19 cellular contexts compared by ENCODE assay signal in the genomic region with DNA sequence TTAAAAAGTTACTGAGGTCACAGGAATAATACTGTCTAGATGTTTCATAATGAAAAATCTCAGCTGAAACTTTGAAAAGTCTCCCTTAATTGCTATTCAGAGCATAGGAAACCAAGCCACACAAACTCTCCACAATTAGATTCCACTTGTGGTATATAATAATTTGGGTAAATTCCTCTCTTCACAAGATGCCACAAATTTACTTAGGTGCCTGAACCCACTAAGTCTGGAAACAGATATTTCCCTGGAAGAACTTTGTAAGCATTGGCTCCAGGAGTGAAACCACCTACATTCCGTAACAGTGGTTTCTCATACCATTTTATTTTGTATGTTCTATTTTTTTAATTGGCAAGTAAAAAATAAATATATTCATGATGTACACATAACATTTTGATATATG.
"Had no signal": no experiment of that assay in that cellular context is flagged by ENCODE, and none has a peak within 500 bp of the region (broad histone marks: within the 10 kb centered on the region; RNA-seq: fewer than 3 reads in every experiment).

No MANE protein-coding gene starts in this region.

- H3K4me3 Mint-ChIP-seq: mesothelial cell of epicardium; naive B cell; naive thymus-derived CD8-positive, alpha-beta T cell had no signal

- ATAC-seq: foreskin keratinocyte; gastroesophageal sphincter; heart left ventricle; left cardiac atrium; left lung; left ventricle myocardium superior; lower lobe of right lung; mucosa of descending colon; naive thymus-derived CD8-positive, alpha-beta T cell had no signal

- H3K27me3 Mint-ChIP-seq: naive B cell; naive thymus-derived CD8-positive, alpha-beta T cell had no signal

- H3K9me3 ChIP-seq: gastroesophageal sphincter, lower lobe of right lung, mucosa of descending colon had no signal

- H3K27ac ChIP-seq: coronary artery, dorsolateral prefrontal cortex, esophagus muscularis mucosa, foreskin keratinocyte, gastroesophageal sphincter, heart left ventricle, left lung, lower lobe of right lung had no signal

- H3K4me1 Mint-ChIP-seq: naive B cell; naive thymus-derived CD8-positive, alpha-beta T cell had no signal

- H3K27ac Mint-ChIP-seq: mesothelial cell of epicardium; naive B cell; naive thymus-derived CD8-positive, alpha-beta T cell had no signal

- H3K36me3 Mint-ChIP-seq: naive B cell; naive thymus-derived CD8-positive, alpha-beta T cell had no signal

- DNase-seq: dermis blood vessel endothelial cell; dorsolateral prefrontal cortex; effector CD4-positive, alpha-beta T cell; effector memory CD4-positive, alpha-beta T cell; foreskin keratinocyte; heart left ventricle; hippocampal formation; left cardiac atrium; left lung; left ventricle myocardium superior; lower lobe of right lung; mesenchymal stem cell; mucosa of descending colon; naive B cell; naive thymus-derived CD8-positive, alpha-beta T cell had no signal

- H3K36me3 ChIP-seq: esophagus muscularis mucosa, gastroesophageal sphincter, heart left ventricle, left lung, lower lobe of right lung had no signal

- H3K27me3 ChIP-seq: dorsolateral prefrontal cortex, esophagus muscularis mucosa, foreskin keratinocyte, gastroesophageal sphincter, heart left ventricle, left lung had no signal

- H3K4me1 ChIP-seq: esophagus muscularis mucosa, gastroesophageal sphincter, heart left ventricle, left lung, lower lobe of right lung had no signal

- H3K4me3 ChIP-seq: coronary artery, dorsolateral prefrontal cortex, esophagus muscularis mucosa, gastroesophageal sphincter, heart left ventricle, left lung, lower lobe of right lung, mucosa of descending colon had no signal
